In genomic region chr17:27569884-27570577, GRCh38 we compare ENCODE assay signal across 10 cellular contexts.
A peak's percentile ranks its signal among the peaks of the same experiment; 100 is the strongest.
DNase-seq lines count a peak whose midpoint lies in the region; ATAC-seq and TF ChIP-seq lines count a peak whose summit lies in the region.
"Had no signal": no experiment of that assay in that cellular context is flagged by ENCODE, and none has a peak within 500 bp of the region (broad histone marks: within the 10 kb centered on the region; RNA-seq: fewer than 3 reads in every experiment).

No MANE protein-coding gene starts in this region.

- no peaks in the 10 kb centered on the region for H3K36me3 Mint-ChIP-seq in T-helper 2 cell treated with Interferon-gamma antibody and Interleukin-4, amounts not matched to agents 5 μg/mL and 100 μg/mL, for 36 hours (ENCODE audit: low read depth)
- H3K36me3 Mint-ChIP-seq in effector memory CD8-positive, alpha-beta T cell (ENCODE audit: insufficient read depth) = no peaks in the 10 kb centered on the region

- in situ Hi-C loops in G401 (cut with HindIII; ENCODE audit: low sequenced_read_pairs) = loop anchor here (25.0 kb wide), 1 partner anchor 133 kb away; no protein-coding TSS in a partner anchor

- peaks cover 65% of the 10 kb centered on the region for H3K4me1 Mint-ChIP-seq in T-helper 2 cell treated with Interferon-gamma antibody and Interleukin-4, amounts not matched to agents 5 μg/mL and 100 μg/mL, for 36 hours (ENCODE audit: low read depth)
- peaks cover 19 to 29% of the 10 kb centered on the region in 2 donors for H3K4me1 Mint-ChIP-seq in effector memory CD8-positive, alpha-beta T cell (ENCODE audit: low read depth in 2 of 2)

- ATAC-seq in effector memory CD8-positive, alpha-beta T cell (replicated peaks) = no peak
- ATAC-seq in psoas muscle (no peak), GM18502 (IDR thresholded peaks at IDR 0.05; ENCODE audit: poor library complexity, unreplicated experiment) (no peak)

- H3K4me1 ChIP-seq in psoas muscle = peaks cover 75% of the 10 kb centered on the region

- no peak for DNase-seq in T-helper 2 cell treated with Interferon-gamma antibody and Interleukin-4, amounts not matched to agents 5 μg/mL and 100 μg/mL, for 36 hours (ENCODE audit: low spot score)
- DNase-seq in T-helper 2 cell (no peak), OCI-M1 (lab: John Stamatoyannopoulos, UW) (peak; percentile 98), psoas muscle (peak in 1 of 2 donors; percentile 20), activated gamma-delta T cell (lab: John Stamatoyannopoulos, UW) (no peak), G401 (ENCODE audit: low spot score) (no peak)
- DNase-seq in effector memory CD8-positive, alpha-beta T cell = no peak

- no peaks in the 10 kb centered on the region for H3K27me3 Mint-ChIP-seq in T-helper 2 cell treated with Interferon-gamma antibody and Interleukin-4, amounts not matched to agents 5 μg/mL and 100 μg/mL, for 36 hours (ENCODE audit: low read depth)
- H3K27me3 Mint-ChIP-seq in effector memory CD8-positive, alpha-beta T cell = no peaks in the 10 kb centered on the region

- H3K4me3 ChIP-seq in psoas muscle = no peak overlapping the region
- H3K4me3 ChIP-seq: lung had no signal

- no peak for TF ChIP-seq CTCF in psoas muscle (IDR thresholded peaks at IDR 0.05)

- H3K9me3 ChIP-seq in psoas muscle = no peaks in the 10 kb centered on the region

- peak overlapping the region; percentile 94 for H3K27ac ChIP-seq in psoas muscle
- H3K27ac ChIP-seq: KMS-11 had no signal

- no peaks in the 10 kb centered on the region for H3K9me3 Mint-ChIP-seq in T-helper 2 cell treated with Interferon-gamma antibody and Interleukin-4, amounts not matched to agents 5 μg/mL and 100 μg/mL, for 36 hours
- no peaks in the 10 kb centered on the region for H3K9me3 Mint-ChIP-seq in effector memory CD8-positive, alpha-beta T cell

- H3K36me3 ChIP-seq in psoas muscle (ENCODE audit: insufficient read depth in 1 of 2, low read depth in 1 of 2) = no peaks in the 10 kb centered on the region

- no peaks in the 10 kb centered on the region for H3K27me3 ChIP-seq in psoas muscle (ENCODE audit: insufficient read depth in 3 of 3, low read length in 2 of 3)

- no peak overlapping the region for H3K4me3 Mint-ChIP-seq in T-helper 2 cell treated with Interferon-gamma antibody and Interleukin-4, amounts not matched to agents 5 μg/mL and 100 μg/mL, for 36 hours
- peak overlapping the region in 1 of 2 donors; percentile 33 for H3K4me3 Mint-ChIP-seq in effector memory CD8-positive, alpha-beta T cell

- 84 to 95% (median 85%) methylated on average over 7 of the region's 7 CpGs for WGBS in psoas muscle, 3 donors

- H3K27ac Mint-ChIP-seq in T-helper 2 cell treated with Interferon-gamma antibody and Interleukin-4, amounts not matched to agents 5 μg/mL and 100 μg/mL, for 36 hours = peak overlapping the region; percentile 31
- H3K27ac Mint-ChIP-seq in effector memory CD8-positive, alpha-beta T cell = peak overlapping the region; percentile 49 to 90

- intact Hi-C loops in psoas muscle (cut with DNase I) = loop anchor here in 1 of 2 donors (5.0 kb wide), 1 partner anchor 78 kb away; no protein-coding TSS in a partner anchor
